15 cellular contexts compared by ENCODE assay signal in the genomic region with DNA sequence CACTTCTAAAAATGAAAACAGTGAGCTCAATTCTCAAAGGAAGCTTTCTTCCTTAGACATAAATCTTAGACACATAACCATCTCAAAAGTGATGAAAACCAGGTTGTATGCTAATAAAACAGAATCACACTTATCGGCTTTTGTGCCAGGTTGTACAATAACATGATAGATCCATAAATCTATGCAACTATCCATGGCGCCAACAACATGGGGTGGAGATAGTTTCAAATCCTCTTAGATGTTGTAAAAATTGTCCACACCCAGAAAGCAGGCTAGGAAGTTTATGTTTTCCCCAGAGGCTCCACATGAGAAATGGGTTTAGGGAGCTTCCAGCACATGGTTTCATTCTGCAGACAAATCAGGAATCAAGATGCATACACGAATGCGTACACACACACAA.
"Had no signal": no experiment of that assay in that cellular context is flagged by ENCODE, and none has a peak within 500 bp of the region (broad histone marks: within the 10 kb centered on the region; RNA-seq: fewer than 3 reads in every experiment).

No MANE protein-coding gene starts in this region.

- H3K4me3 ChIP-seq: cardiac muscle cell, gastrocnemius medialis, thyroid gland, uterus had no signal

- H3K27me3 ChIP-seq: cardiac muscle cell, gastrocnemius medialis, neutrophil, thyroid gland, uterus had no signal

- H3K9me3 ChIP-seq: gastrocnemius medialis, neutrophil, thyroid gland, uterus had no signal

- H3K27ac ChIP-seq: cardiac muscle cell, epithelial cell of prostate, gastrocnemius medialis, neutrophil, thyroid gland, uterus had no signal

- H3K36me3 ChIP-seq: cardiac muscle cell, gastrocnemius medialis, thyroid gland, uterus had no signal

- FAIRE-seq: kidney had no signal

- DNase-seq: activated CD4-positive, CD25-positive, alpha-beta regulatory T cell treated with anti-CD3 and anti-CD28 coated beads, Interleukin-2, amount 50 U/mL, for 72 hours; activated gamma-delta T cell treated with Interleukin-2 at 50 U/mL for 16 hours; aorta; cortex of kidney; effector memory CD4-positive, alpha-beta T cell; gastrocnemius medialis; kidney; posterior cingulate gyrus; stimulated activated CD4-positive, alpha-beta T cell treated with anti-CD3 and anti-CD28 coated beads, Interleukin-4, amount 100 ng/mL, for 4 hours; thyroid gland; uterus had no signal

- ATAC-seq: gastrocnemius medialis, SK-N-SH treated with all-trans-retinoic acid at 6 μM for 48 hours had no signal

- H3K4me1 ChIP-seq: gastrocnemius medialis, thyroid gland, uterus had no signal
